17 cellular contexts compared by ENCODE assay signal in genomic region chr19:50000038-50000890, GRCh38. TPM values are rescaled to one million over a fixed set of nuclear protein-coding genes. Genes with fewer than 3 reads are reported as not detected.
DNase-seq lines count a peak whose midpoint lies in the region; ATAC-seq lines count a peak whose summit lies in the region.
"Had no signal": no experiment of that assay in that cellular context is flagged by ENCODE, and none has a peak within 500 bp of the region (broad histone marks: within the 10 kb centered on the region; RNA-seq: fewer than 3 reads in every experiment).

No MANE protein-coding gene starts in this region.

- H3K4me1 Mint-ChIP-seq in activated naive CD4-positive, alpha-beta T cell treated with anti-CD3 and anti-CD28 coated beads, Interleukin-2, amount 10 ng/mL, durations not matched to agents 7 days and 5 days = peaks cover 26% of the 10 kb centered on the region
- H3K4me1 Mint-ChIP-seq in activated naive CD8-positive, alpha-beta T cell treated with anti-CD3 and anti-CD28 coated beads, Interleukin-2, amount 50 U/mL, for 24 hours = peaks cover 43% of the 10 kb centered on the region
- peaks cover 39% of the 10 kb centered on the region for H3K4me1 Mint-ChIP-seq in stimulated activated naive CD8-positive, alpha-beta T cell treated with anti-CD3 and anti-CD28 coated beads, Interleukin-15, amount 100 ng/mL, for 72 hours
- H3K4me1 Mint-ChIP-seq: GM23338 had no signal

- no peak overlapping the region for H3K27ac Mint-ChIP-seq in activated naive CD4-positive, alpha-beta T cell treated with anti-CD3 and anti-CD28 coated beads, Interleukin-2, amount 50 U/mL, for 72 hours
- H3K27ac Mint-ChIP-seq in activated naive CD4-positive, alpha-beta T cell treated with anti-CD3 and anti-CD28 coated beads, Interleukin-2, amount 10 ng/mL, durations not matched to agents 7 days and 5 days = no peak overlapping the region
- peak overlapping the region; percentile 27 for H3K27ac Mint-ChIP-seq in activated naive CD8-positive, alpha-beta T cell treated with anti-CD3 and anti-CD28 coated beads, Interleukin-2, amount 50 U/mL, for 24 hours
- H3K27ac Mint-ChIP-seq in stimulated activated naive CD8-positive, alpha-beta T cell treated with anti-CD3 and anti-CD28 coated beads, Interleukin-15, amount 100 ng/mL, for 72 hours = no peak overlapping the region
- H3K27ac Mint-ChIP-seq: CD8-positive, alpha-beta T cell; GM23338 had no signal

- peaks cover 0 to 4% of the 10 kb centered on the region in 2 donors for H3K36me3 Mint-ChIP-seq in activated naive CD4-positive, alpha-beta T cell treated with anti-CD3 and anti-CD28 coated beads, Interleukin-2, amount 50 U/mL, for 72 hours
- peaks cover 50% of the 10 kb centered on the region for H3K36me3 Mint-ChIP-seq in activated naive CD4-positive, alpha-beta T cell treated with anti-CD3 and anti-CD28 coated beads, Interleukin-2, amount 10 ng/mL, durations not matched to agents 7 days and 5 days
- peaks cover 40% of the 10 kb centered on the region for H3K36me3 Mint-ChIP-seq in activated naive CD8-positive, alpha-beta T cell treated with anti-CD3 and anti-CD28 coated beads, Interleukin-2, amount 50 U/mL, for 24 hours (ENCODE audit: low read depth)

- CTCF ChIA-PET in activated naive CD4-positive, alpha-beta T cell treated with anti-CD3 and anti-CD28 coated beads, Interleukin-2, amount 10 ng/mL, durations not matched to agents 7 days and 5 days (lab: Charles Lee) = no interaction called here

- H3K27me3 Mint-ChIP-seq in activated naive CD4-positive, alpha-beta T cell treated with anti-CD3 and anti-CD28 coated beads, Interleukin-2, amount 10 ng/mL, durations not matched to agents 7 days and 5 days = no peaks in the 10 kb centered on the region
- no peaks in the 10 kb centered on the region for H3K27me3 Mint-ChIP-seq in activated naive CD8-positive, alpha-beta T cell treated with anti-CD3 and anti-CD28 coated beads, Interleukin-2, amount 50 U/mL, for 24 hours
- no peaks in the 10 kb centered on the region for H3K27me3 Mint-ChIP-seq in stimulated activated naive CD8-positive, alpha-beta T cell treated with anti-CD3 and anti-CD28 coated beads, Interleukin-15, amount 100 ng/mL, for 72 hours

- peak; percentile 52 to 60 for ATAC-seq in activated naive CD4-positive, alpha-beta T cell treated with anti-CD3 and anti-CD28 coated beads, Interleukin-2, amount 50 U/mL, for 72 hours
- peak; percentile 75 for ATAC-seq in activated naive CD8-positive, alpha-beta T cell treated with anti-CD3 and anti-CD28 coated beads, Interleukin-2, amount 50 U/mL, for 24 hours
- peak; percentile 66 for ATAC-seq in stimulated activated naive CD8-positive, alpha-beta T cell treated with anti-CD3 and anti-CD28 coated beads, Interleukin-15, amount 100 ng/mL, for 72 hours
- ATAC-seq: CD8-positive, alpha-beta T cell; GM23338 had no signal

- peak; percentile 49 for DNase-seq in activated CD4-positive, alpha-beta T cell treated with anti-CD3 and anti-CD28 coated beads for 48 hours
- no peak for DNase-seq in activated CD4-positive, alpha-beta T cell treated with anti-CD3 and anti-CD28 coated beads, Interleukin-2, amount 50 U/mL, for 48 hours
- no peak for DNase-seq in activated naive CD4-positive, alpha-beta T cell treated with anti-CD3 and anti-CD28 coated beads, Interleukin-2, amount 50 U/mL, for 72 hours (ENCODE audit: low spot score in 2 of 2)
- no peak for DNase-seq in activated naive CD4-positive, alpha-beta T cell treated with anti-CD3 and anti-CD28 coated beads, Interleukin-2, amount 10 ng/mL, durations not matched to agents 7 days and 5 days
- DNase-seq in activated naive CD8-positive, alpha-beta T cell treated with anti-CD3 and anti-CD28 coated beads, Interleukin-2, amount 50 U/mL, for 24 hours = peak; percentile 32
- peak in 1 of 2 donors; percentile 29 for DNase-seq in stimulated activated naive CD8-positive, alpha-beta T cell treated with anti-CD3 and anti-CD28 coated beads, Interleukin-15, amount 100 ng/mL, for 72 hours
- no peak for DNase-seq in kidney glomerular epithelial cell (lab: John Stamatoyannopoulos, UW)
- DNase-seq: CD8-positive, alpha-beta T cell; NCI-H2029 treated with DMSO at 0.1 percent for 48 hours; NCI-H345; NCI-H524; NCI-H774; Peyer's patch; SJCRH30 had no signal

- no peak overlapping the region for H3K4me3 Mint-ChIP-seq in activated naive CD4-positive, alpha-beta T cell treated with anti-CD3 and anti-CD28 coated beads, Interleukin-2, amount 10 ng/mL, durations not matched to agents 7 days and 5 days
- H3K4me3 Mint-ChIP-seq in activated naive CD8-positive, alpha-beta T cell treated with anti-CD3 and anti-CD28 coated beads, Interleukin-2, amount 50 U/mL, for 24 hours = no peak overlapping the region
- no peak overlapping the region for H3K4me3 Mint-ChIP-seq in stimulated activated naive CD8-positive, alpha-beta T cell treated with anti-CD3 and anti-CD28 coated beads, Interleukin-15, amount 100 ng/mL, for 72 hours
- H3K4me3 Mint-ChIP-seq: CD8-positive, alpha-beta T cell; GM23338 had no signal

- no peaks in the 10 kb centered on the region for H3K9me3 Mint-ChIP-seq in activated naive CD4-positive, alpha-beta T cell treated with anti-CD3 and anti-CD28 coated beads, Interleukin-2, amount 50 U/mL, for 72 hours
- H3K9me3 Mint-ChIP-seq in activated naive CD4-positive, alpha-beta T cell treated with anti-CD3 and anti-CD28 coated beads, Interleukin-2, amount 10 ng/mL, durations not matched to agents 7 days and 5 days = no peaks in the 10 kb centered on the region
- H3K9me3 Mint-ChIP-seq in activated naive CD8-positive, alpha-beta T cell treated with anti-CD3 and anti-CD28 coated beads, Interleukin-2, amount 50 U/mL, for 24 hours = no peaks in the 10 kb centered on the region
- H3K9me3 Mint-ChIP-seq in stimulated activated naive CD8-positive, alpha-beta T cell treated with anti-CD3 and anti-CD28 coated beads, Interleukin-15, amount 100 ng/mL, for 72 hours = no peaks in the 10 kb centered on the region
- H3K9me3 Mint-ChIP-seq: CD8-positive, alpha-beta T cell; GM23338 had no signal

RNA-seq across cellular contexts. Expression of gene VRK3, which starts 24.9 kb away (rescaled TPM):
- 10 to 100 TPM; 54.0 to 60.0 TPM for total RNA-seq in activated naive CD4-positive, alpha-beta T cell treated with anti-CD3 and anti-CD28 coated beads, Interleukin-2, amount 50 U/mL, for 72 hours

RNA-seq across cellular contexts. Expression of gene ZNF473, which starts 25.5 kb away (rescaled TPM):
- total RNA-seq in activated naive CD4-positive, alpha-beta T cell treated with anti-CD3 and anti-CD28 coated beads, Interleukin-2, amount 50 U/mL, for 72 hours = 10 to 100 TPM; 15.2 to 15.8 TPM

RNA-seq across cellular contexts. Expression of gene SIGLEC11, which starts 39.3 kb away (rescaled TPM):
- not detected for total RNA-seq in activated naive CD4-positive, alpha-beta T cell treated with anti-CD3 and anti-CD28 coated beads, Interleukin-2, amount 50 U/mL, for 72 hours
- total RNA-seq: A172; CD8-positive, alpha-beta T cell; GM23338; OCI-LY7 had no signal

Comparison
In these comparisons a context has a peak if more than half of its experiments do, and no peak if none do; other contexts are left out.
1. DNase-seq: peak in activated CD4-positive, alpha-beta T cell treated with anti-CD3 and anti-CD28 coated beads for 48 hours (single experiment) and activated naive CD8-positive, alpha-beta T cell treated with anti-CD3 and anti-CD28 coated beads, Interleukin-2, amount 50 U/mL, for 24 hours (single experiment); none in activated CD4-positive, alpha-beta T cell treated with anti-CD3 and anti-CD28 coated beads, Interleukin-2, amount 50 U/mL, for 48 hours (0 of 2), activated naive CD4-positive, alpha-beta T cell treated with anti-CD3 and anti-CD28 coated beads, Interleukin-2, amount 50 U/mL, for 72 hours (0 of 2), activated naive CD4-positive, alpha-beta T cell treated with anti-CD3 and anti-CD28 coated beads, Interleukin-2, amount 10 ng/mL, durations not matched to agents 7 days and 5 days (single experiment) and kidney glomerular epithelial cell (single experiment).
2. Peak in every context shown above with its lines, with median percentiles within 50 percentile points of each other: ATAC-seq.